ENCODE assay signal across 15 cellular contexts in the genomic region with DNA sequence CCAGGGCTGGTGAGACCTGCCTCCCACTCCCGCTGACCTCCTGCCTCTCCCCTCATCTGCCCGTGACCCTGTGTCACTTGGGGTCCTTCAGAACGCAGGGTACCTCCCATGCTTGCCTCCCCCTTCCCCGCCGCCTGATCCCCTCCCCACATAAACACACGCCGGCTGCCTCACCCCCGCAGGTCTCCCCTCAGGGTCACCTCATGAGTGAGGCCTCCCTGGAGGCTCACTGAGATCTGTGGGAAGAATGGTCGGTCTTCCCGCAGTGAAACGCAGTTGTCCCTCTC. TPM values are rescaled to one million over a fixed set of nuclear protein-coding genes. Genes with fewer than 3 reads are reported as not detected.
A peak's percentile ranks its signal among the peaks of the same experiment; 100 is the strongest.
DNase-seq lines count a peak whose midpoint lies in the region; ATAC-seq and TF ChIP-seq lines count a peak whose summit lies in the region.
"Had no signal": no experiment of that assay in that cellular context is flagged by ENCODE, and none has a peak within 500 bp of the region (broad histone marks: within the 10 kb centered on the region; RNA-seq: fewer than 3 reads in every experiment).

No MANE protein-coding gene starts in this region.

- H3K27me3 ChIP-seq in GM23338 (ENCODE audit: insufficient read depth) (no peaks in the 10 kb centered on the region), endodermal cell (ENCODE audit: control insufficient read depth, insufficient read depth, low read length, poor library complexity, severe bottlenecking) (no peaks in the 10 kb centered on the region), sigmoid colon (no peaks in the 10 kb centered on the region), WERI-Rb-1 (ENCODE audit: insufficient read depth, low read depth, severe bottlenecking) (no peaks in the 10 kb centered on the region)
- H3K27me3 ChIP-seq: BE2C, Peyer's patch had no signal

- peaks cover 80% of the 10 kb centered on the region for H3K36me3 Mint-ChIP-seq in GM23338 (ENCODE audit: low read depth)
- peaks cover 84% of the 10 kb centered on the region for H3K36me3 Mint-ChIP-seq in endodermal cell (ENCODE audit: low read depth)
- H3K36me3 Mint-ChIP-seq in natural killer cell treated with Interleukin-12 subunit alpha and Interleukin-12 subunit beta and Interleukin-15 and Interleukin-18, amount 100 ng/mL, for 72 hours = no peaks in the 10 kb centered on the region

- H3K27ac Mint-ChIP-seq in GM23338 (0 out of 2 replicates have a peak overlapping the region, but pooled peaks have one; percentile 28), endodermal cell (peak overlapping the region; percentile 5)
- no peak overlapping the region for H3K27ac Mint-ChIP-seq in natural killer cell treated with Interleukin-12 subunit alpha and Interleukin-12 subunit beta and Interleukin-15 and Interleukin-18, amount 100 ng/mL, for 72 hours
- H3K27ac Mint-ChIP-seq: HFFc6 had no signal

- no peak overlapping the region for H2AFZ ChIP-seq in GM23338

- peaks cover 62% of the 10 kb centered on the region for H3K79me2 ChIP-seq in GM23338 (replicated peaks; ENCODE audit: insufficient read depth)

- 0 out of 2 replicates have a peak, but pooled peaks cover 4% of the 10 kb centered on the region for H3F3A ChIP-seq in GM23338 (replicated peaks; ENCODE audit: low read depth)

- no peak for TF ChIP-seq CTCF in GM23338 (conservative IDR thresholded peaks at IDR 0.05; ENCODE audit: low read depth in 2 of 2)
- no peak for TF ChIP-seq CTCF in endodermal cell (conservative IDR thresholded peaks at IDR 0.05)
- TF ChIP-seq CTCF in sigmoid colon (IDR thresholded peaks at IDR 0.05) = no peak
- TF ChIP-seq CTCF in WERI-Rb-1 (IDR thresholded peaks at IDR 0.05; ENCODE audit: low read depth, low read length) = no peak

- peaks cover 30% of the 10 kb centered on the region for H3K36me3 ChIP-seq in GM23338 (ENCODE audit: insufficient read depth)
- peaks cover 69% of the 10 kb centered on the region for H3K36me3 ChIP-seq in endodermal cell (ENCODE audit: control insufficient read depth, insufficient read depth, low read length)
- peaks cover 0 to 9% (median 0%) of the 10 kb centered on the region in 4 donors for H3K36me3 ChIP-seq in sigmoid colon
- peaks cover 10% of the 10 kb centered on the region for H3K36me3 ChIP-seq in WERI-Rb-1
- H3K36me3 ChIP-seq: BE2C, Peyer's patch had no signal

- H3K4me1 ChIP-seq in GM23338 (ENCODE audit: insufficient read depth) (peaks cover 42% of the 10 kb centered on the region), endodermal cell (ENCODE audit: control insufficient read depth, insufficient read depth, low read length) (peaks cover 30% of the 10 kb centered on the region), sigmoid colon (peaks cover 0 to 28% (median 21%) of the 10 kb centered on the region in 4 donors)
- H3K4me1 ChIP-seq: Peyer's patch had no signal

- H3K27me3 Mint-ChIP-seq in GM23338 (ENCODE audit: insufficient read depth, low read depth, poor library complexity) (peaks cover 8% of the 10 kb centered on the region), endodermal cell (ENCODE audit: insufficient read depth) (no peaks in the 10 kb centered on the region)
- peaks cover 0 to 6% of the 10 kb centered on the region in 2 donors for H3K27me3 Mint-ChIP-seq in natural killer cell treated with Interleukin-12 subunit alpha and Interleukin-12 subunit beta and Interleukin-15 and Interleukin-18, amount 100 ng/mL, for 72 hours

- TF ChIP-seq EP300 in sigmoid colon (IDR thresholded peaks at IDR 0.05) = no peak

- 91 to 100% methylated on average over 3 to 11 of the region's 11 CpGs for WGBS in endodermal cell (ENCODE audit: insufficient coverage in 1 of 2, insufficient read length in 1 of 2), 2 experiments
- WGBS in sigmoid colon, 2 donors = 84% methylated on average over 11 of the region's 11 CpGs

- peaks cover 5% of the 10 kb centered on the region; the same call in 1 of the 2 replicates for H3K9me2 ChIP-seq in GM23338 (ENCODE audit: insufficient read depth)

- TF ChIP-seq POLR2A in sigmoid colon (IDR thresholded peaks at IDR 0.05) = no peak

- H3K4me3 ChIP-seq in GM23338 (no peak overlapping the region), endodermal cell (ENCODE audit: low read length) (no peak overlapping the region), sigmoid colon (no peak overlapping the region), WERI-Rb-1 (ENCODE audit: low read depth, low read length) (no peak overlapping the region)
- H3K4me3 ChIP-seq: Peyer's patch had no signal

- H3K9me3 Mint-ChIP-seq in GM23338 (no peaks in the 10 kb centered on the region), endodermal cell (no peaks in the 10 kb centered on the region)
- no peaks in the 10 kb centered on the region for H3K9me3 Mint-ChIP-seq in natural killer cell treated with Interleukin-12 subunit alpha and Interleukin-12 subunit beta and Interleukin-15 and Interleukin-18, amount 100 ng/mL, for 72 hours
- H3K9me3 Mint-ChIP-seq: HFFc6 had no signal

- no peaks in the 10 kb centered on the region for H3K9me3 ChIP-seq in endodermal cell (ENCODE audit: control insufficient read depth, low read length)
- no peaks in the 10 kb centered on the region for H3K9me3 ChIP-seq in sigmoid colon
- H3K9me3 ChIP-seq in WERI-Rb-1 (ENCODE audit: severe bottlenecking) = no peaks in the 10 kb centered on the region
- H3K9me3 ChIP-seq: BE2C, Peyer's patch had no signal

- no peak overlapping the region for H3K27ac ChIP-seq in GM23338 (ENCODE audit: low read depth)
- H3K27ac ChIP-seq in angular gyrus (ENCODE audit: low read depth, low read length) = peak overlapping the region; percentile 51
- no peak overlapping the region for H3K27ac ChIP-seq in endodermal cell (ENCODE audit: low read depth, low read length)
- H3K27ac ChIP-seq in sigmoid colon = no peak overlapping the region
- H3K27ac ChIP-seq in WERI-Rb-1 = no peak overlapping the region
- H3K27ac ChIP-seq: Peyer's patch had no signal

- no peak overlapping the region for H3K4me3 Mint-ChIP-seq in GM23338
- H3K4me3 Mint-ChIP-seq in endodermal cell = no peak overlapping the region
- H3K4me3 Mint-ChIP-seq in natural killer cell treated with Interleukin-12 subunit alpha and Interleukin-12 subunit beta and Interleukin-15 and Interleukin-18, amount 100 ng/mL, for 72 hours = no peak overlapping the region
- H3K4me3 Mint-ChIP-seq: HFFc6 had no signal

- H4K20me1 ChIP-seq in GM23338 (replicated peaks; ENCODE audit: insufficient read depth) = peaks cover 55% of the 10 kb centered on the region

- intact Hi-C loops in sigmoid colon (cut with DNase I) = no loop called here

- H3K4me1 Mint-ChIP-seq in GM23338 (peaks cover 82% of the 10 kb centered on the region), endodermal cell (peaks cover 63% of the 10 kb centered on the region)
- no peaks in the 10 kb centered on the region for H3K4me1 Mint-ChIP-seq in natural killer cell treated with Interleukin-12 subunit alpha and Interleukin-12 subunit beta and Interleukin-15 and Interleukin-18, amount 100 ng/mL, for 72 hours (ENCODE audit: low read depth in 2 of 2)

- no peak for DNase-seq in GM23338 (ENCODE audit: low spot score)
- no peak for DNase-seq in endodermal cell
- DNase-seq in sigmoid colon = peak; percentile 54
- no peak for DNase-seq in WERI-Rb-1
- no peak for DNase-seq in HPDE6-E6E7 (ENCODE audit: extremely low spot score)
- no peak for DNase-seq in natural killer cell treated with Interleukin-12 subunit alpha and Interleukin-12 subunit beta and Interleukin-15 and Interleukin-18, amount 100 ng/mL, for 72 hours (ENCODE audit: low spot score)
- DNase-seq: BE2C, EL, GF-D8, HFFc6, NCI-H1694, NCI-H2081 treated with DMSO at 0.1 percent for 48 hours, NCI-H2171 treated with DMSO at 0.1 percent for 48 hours, Peyer's patch had no signal

- H3K4me2 ChIP-seq in GM23338 = no peak overlapping the region

- ATAC-seq in GM23338 = no peak
- ATAC-seq in natural killer cell treated with Interleukin-12 subunit alpha and Interleukin-12 subunit beta and Interleukin-15 and Interleukin-18, amount 100 ng/mL, for 72 hours = no peak

- H3K9ac ChIP-seq in endodermal cell (ENCODE audit: extremely low read depth, low read length, poor library complexity, severe bottlenecking) = no peak overlapping the region

TF ChIP-seq in GM23338, 12 proteins besides CTCF, POLR2A, EP300 and RAD21 (continues in another document):
- no peak for TF ChIP-seq ZNF114 (CRISPR knock-in tag; IDR thresholded peaks at IDR 0.05)

RNA-seq across cellular contexts. Expression of a gene that starts 37.1 kb away (rescaled TPM):
- 84.1 and 109 TPM in 2 replicates for total RNA-seq in GM23338 (2014; rRNA removed; shearing (Covaris generic))
- polyA plus RNA-seq in GM23338 (2016; fragmentation: Nextera tagmentation; extraction: Ambion mirVana) (35.9 and 37.7 TPM in 2 replicates), sigmoid colon (1 to 10 TPM in 1 of 3 donors, under 1 TPM in 2; 0.23 to 2.4 (median 0.60) TPM)
- total RNA-seq in endodermal cell (10 to 100 TPM; 49.7 to 56.6 TPM), sigmoid colon (10 to 100 TPM; 11.7 to 18.3 (median 16.3) TPM)
- 9.0 TPM for polyA plus RNA-seq in endodermal cell (2013, experiment 1 of 2)
- polyA plus RNA-seq in endodermal cell (2013, experiment 2 of 2) = 7.9 TPM
- not detected for total RNA-seq in natural killer cell treated with Interleukin-12 subunit alpha and Interleukin-12 subunit beta and Interleukin-15 and Interleukin-18, amount 100 ng/mL, for 72 hours
- total RNA-seq: HFFc6 had no signal

Comparison
In these comparisons a context has a peak if more than half of its experiments do, and no peak if none do; other contexts are left out.
1. H3K27ac Mint-ChIP-seq: peak in GM23338 (single experiment) and endodermal cell (single experiment); none in natural killer cell treated with Interleukin-12 subunit alpha and Interleukin-12 subunit beta and Interleukin-15 and Interleukin-18, amount 100 ng/mL, for 72 hours (0 of 2).
2. RNA of a gene that starts 37.1 kb away (total RNA-seq): 84.1 to 109 TPM in GM23338, 49.7 to 56.6 TPM in endodermal cell and 11.7 to 18.3 TPM in sigmoid colon; not detected in natural killer cell treated with Interleukin-12 subunit alpha and Interleukin-12 subunit beta and Interleukin-15 and Interleukin-18, amount 100 ng/mL, for 72 hours; every median in the first group is over 10 times any median in the second.